In the genomic region with DNA sequence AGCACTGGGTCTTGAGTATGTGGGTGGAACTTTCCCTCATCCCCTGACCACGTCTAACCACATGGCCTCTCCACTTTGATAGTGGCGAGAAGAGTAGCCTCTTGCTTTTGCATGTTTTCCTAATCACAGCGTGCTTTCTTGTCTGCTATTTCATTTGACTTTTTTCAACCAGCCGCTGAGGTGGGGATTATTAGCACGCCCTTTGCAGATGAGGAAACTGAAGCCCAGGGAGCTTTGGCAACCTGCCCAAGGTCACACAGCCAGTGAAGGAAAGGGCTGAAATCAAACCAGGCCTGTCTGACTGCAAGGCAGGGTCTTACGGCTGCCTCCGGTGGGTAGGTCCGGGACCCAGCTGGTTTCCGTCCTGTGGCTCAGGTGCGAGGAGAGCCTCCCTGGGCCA, we compare ENCODE assay signal across 1 cellular context.
TF ChIP-seq lines count a peak whose summit lies in the region.

No MANE protein-coding gene starts in this region.

TF ChIP-seq in SK-N-SH, 30 proteins besides CTCF, POLR2A, EP300 and RAD21 (continued from another document):
- TF ChIP-seq, protein P1, sequence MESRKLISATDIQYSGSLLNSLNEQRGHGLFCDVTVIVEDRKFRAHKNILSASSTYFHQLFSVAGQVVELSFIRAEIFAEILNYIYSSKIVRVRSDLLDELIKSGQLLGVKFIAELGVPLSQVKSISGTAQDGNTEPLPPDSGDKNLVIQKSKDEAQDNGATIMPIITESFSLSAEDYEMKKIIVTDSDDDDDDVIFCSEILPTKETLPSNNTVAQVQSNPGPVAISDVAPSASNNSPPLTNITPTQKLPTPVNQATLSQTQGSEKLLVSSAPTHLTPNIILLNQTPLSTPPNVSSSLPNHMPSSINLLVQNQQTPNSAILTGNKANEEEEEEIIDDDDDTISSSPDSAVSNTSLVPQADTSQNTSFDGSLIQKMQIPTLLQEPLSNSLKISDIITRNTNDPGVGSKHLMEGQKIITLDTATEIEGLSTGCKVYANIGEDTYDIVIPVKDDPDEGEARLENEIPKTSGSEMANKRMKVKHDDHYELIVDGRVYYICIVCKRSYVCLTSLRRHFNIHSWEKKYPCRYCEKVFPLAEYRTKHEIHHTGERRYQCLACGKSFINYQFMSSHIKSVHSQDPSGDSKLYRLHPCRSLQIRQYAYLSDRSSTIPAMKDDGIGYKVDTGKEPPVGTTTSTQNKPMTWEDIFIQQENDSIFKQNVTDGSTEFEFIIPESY (IDR thresholded peaks at IDR 0.05; ENCODE audit: borderline replicate concordance, low read depth): no peak
- TF ChIP-seq SIN3A (IDR thresholded peaks at IDR 0.05; ENCODE audit: borderline replicate concordance, low read depth, low read length) (no peak), MEF2A (IDR thresholded peaks at IDR 0.05; ENCODE audit: borderline replicate concordance, low read depth) (no peak), FOXJ3 (CRISPR knock-in tag; IDR thresholded peaks at IDR 0.05) (no peak), TCF12 (IDR thresholded peaks at IDR 0.05) (no peak), FOSL2 (IDR thresholded peaks at IDR 0.05; ENCODE audit: borderline replicate concordance, low read depth) (no peak), GATA2 (CRISPR knock-in tag; IDR thresholded peaks at IDR 0.05) (no peak)
- TF ChIP-seq, protein P2, sequence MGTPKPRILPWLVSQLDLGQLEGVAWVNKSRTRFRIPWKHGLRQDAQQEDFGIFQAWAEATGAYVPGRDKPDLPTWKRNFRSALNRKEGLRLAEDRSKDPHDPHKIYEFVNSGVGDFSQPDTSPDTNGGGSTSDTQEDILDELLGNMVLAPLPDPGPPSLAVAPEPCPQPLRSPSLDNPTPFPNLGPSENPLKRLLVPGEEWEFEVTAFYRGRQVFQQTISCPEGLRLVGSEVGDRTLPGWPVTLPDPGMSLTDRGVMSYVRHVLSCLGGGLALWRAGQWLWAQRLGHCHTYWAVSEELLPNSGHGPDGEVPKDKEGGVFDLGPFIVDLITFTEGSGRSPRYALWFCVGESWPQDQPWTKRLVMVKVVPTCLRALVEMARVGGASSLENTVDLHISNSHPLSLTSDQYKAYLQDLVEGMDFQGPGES (IDR thresholded peaks at IDR 0.05; ENCODE audit: low read depth, low read length): no peak
- TF ChIP-seq, protein P3, sequence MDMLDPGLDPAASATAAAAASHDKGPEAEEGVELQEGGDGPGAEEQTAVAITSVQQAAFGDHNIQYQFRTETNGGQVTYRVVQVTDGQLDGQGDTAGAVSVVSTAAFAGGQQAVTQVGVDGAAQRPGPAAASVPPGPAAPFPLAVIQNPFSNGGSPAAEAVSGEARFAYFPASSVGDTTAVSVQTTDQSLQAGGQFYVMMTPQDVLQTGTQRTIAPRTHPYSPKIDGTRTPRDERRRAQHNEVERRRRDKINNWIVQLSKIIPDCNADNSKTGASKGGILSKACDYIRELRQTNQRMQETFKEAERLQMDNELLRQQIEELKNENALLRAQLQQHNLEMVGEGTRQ (IDR thresholded peaks at IDR 0.05; ENCODE audit: borderline replicate concordance, low read depth, low read length): no peak
